8 cellular contexts compared by ENCODE assay signal in the genomic region with DNA sequence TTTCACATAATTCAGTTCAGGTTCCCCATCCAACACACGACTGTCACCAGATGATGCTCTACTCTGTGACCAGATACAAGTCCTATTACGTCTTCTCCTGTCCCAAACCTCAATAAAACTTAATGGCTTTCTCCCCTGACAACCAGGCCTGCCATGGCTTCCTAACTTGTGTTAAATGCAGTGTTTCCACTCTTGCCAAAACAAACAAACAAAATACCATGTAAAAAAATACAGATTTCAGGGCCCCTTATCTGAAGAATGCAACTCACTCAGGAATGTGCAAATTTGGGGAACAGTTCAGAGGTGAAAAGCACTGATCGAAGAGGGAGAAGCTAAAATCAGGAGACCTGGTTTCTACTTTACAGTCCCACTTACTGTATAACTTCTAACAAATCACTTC. TPM values are rescaled to one million over a fixed set of nuclear protein-coding genes. Genes with fewer than 3 reads are reported as not detected.
A peak's percentile ranks its signal among the peaks of the same experiment; 100 is the strongest.
DNase-seq lines count a peak whose midpoint lies in the region; ATAC-seq lines count a peak whose summit lies in the region.

No MANE protein-coding gene starts in this region.

- no peak for DNase-seq in activated CD4-positive, alpha-beta T cell treated with anti-CD3 and anti-CD28 coated beads for 36 hours
- no peak for DNase-seq in activated CD4-positive, alpha-beta T cell treated with anti-CD3 and anti-CD28 coated beads, Interleukin-2, amount 50 U/mL, for 1 hour
- DNase-seq in immature natural killer cell, result no peak
- DNase-seq in NOMO-1 treated with dmso at 0.1 percent for 144 hours (lab: John Stamatoyannopoulos, UW; ENCODE audit: unreplicated experiment), result no peak

- peak overlapping the region; percentile 89 for H3K4me3 Mint-ChIP-seq in activated CD4-positive, alpha-beta T cell treated with anti-CD3 and anti-CD28 coated beads for 36 hours
- H3K4me3 Mint-ChIP-seq in activated naive CD8-positive, alpha-beta T cell, result peak overlapping the region; percentile 95
- peak overlapping the region; percentile 94 to 97 (median 96) for H3K4me3 Mint-ChIP-seq in immature natural killer cell

- peaks cover 4% of the 10 kb centered on the region for H3K36me3 Mint-ChIP-seq in activated CD4-positive, alpha-beta T cell treated with anti-CD3 and anti-CD28 coated beads for 36 hours (ENCODE audit: low read depth)
- no peaks in the 10 kb centered on the region for H3K36me3 Mint-ChIP-seq in activated naive CD8-positive, alpha-beta T cell
- no peaks in the 10 kb centered on the region for H3K36me3 Mint-ChIP-seq in immature natural killer cell

- peaks cover 8% of the 10 kb centered on the region for H3K4me1 Mint-ChIP-seq in activated CD4-positive, alpha-beta T cell treated with anti-CD3 and anti-CD28 coated beads for 36 hours
- H3K4me1 Mint-ChIP-seq in activated naive CD8-positive, alpha-beta T cell (ENCODE audit: low read depth), result peaks cover 22% of the 10 kb centered on the region
- H3K4me1 Mint-ChIP-seq in immature natural killer cell, result peaks cover 25 to 26% of the 10 kb centered on the region in 2 donors

- CTCF ChIA-PET in activated CD4-positive, alpha-beta T cell treated with anti-CD3 and anti-CD28 coated beads for 36 hours (lab: Charles Lee), result no interaction called here

- peak overlapping the region; percentile 98 for H3K27ac Mint-ChIP-seq in activated CD4-positive, alpha-beta T cell treated with anti-CD3 and anti-CD28 coated beads for 36 hours
- H3K27ac Mint-ChIP-seq in activated naive CD8-positive, alpha-beta T cell, result peak overlapping the region; percentile 98
- H3K27ac Mint-ChIP-seq in immature natural killer cell, result peak overlapping the region; percentile 88 to 98 (median 96)

- POLR2A ChIA-PET in activated CD4-positive, alpha-beta T cell treated with anti-CD3 and anti-CD28 coated beads for 36 hours (lab: Charles Lee), result interaction anchor here (0.6 kb wide), 1 partner anchor 1213 kb away, joined by 3 read pairs; no protein-coding TSS in a partner anchor

- intact Hi-C loops in activated CD4-positive, alpha-beta T cell treated with anti-CD3 and anti-CD28 coated beads for 36 hours (cut with DNase I, micrococcal nuclease), result loop anchor here (1.0 to 5.0 kb wide), 6 partner anchors 530 to 1549 kb away; partner anchors contain the start of genes UAP1 (in 2 of the 2), HSD17B7 (in 1 of the 2), PBX1 (in 1 of the 2) and UHMK1 (in 1 of the 2)

- peak overlapping the region; percentile 78 for H3K27ac ChIP-seq in temporal lobe (ENCODE audit: low read depth, low read length)

- H3K27me3 Mint-ChIP-seq in activated CD4-positive, alpha-beta T cell treated with anti-CD3 and anti-CD28 coated beads for 36 hours, result no peaks in the 10 kb centered on the region
- H3K27me3 Mint-ChIP-seq in activated naive CD8-positive, alpha-beta T cell, result no peaks in the 10 kb centered on the region
- peaks cover 8 to 9% (median 9%) of the 10 kb centered on the region in 3 donors for H3K27me3 Mint-ChIP-seq in immature natural killer cell (ENCODE audit: low read depth in 3 of 3)

- H3K9me3 Mint-ChIP-seq in activated CD4-positive, alpha-beta T cell treated with anti-CD3 and anti-CD28 coated beads for 36 hours (ENCODE audit: low read depth), result no peaks in the 10 kb centered on the region
- no peaks in the 10 kb centered on the region for H3K9me3 Mint-ChIP-seq in activated naive CD8-positive, alpha-beta T cell (ENCODE audit: low read depth)
- H3K9me3 Mint-ChIP-seq in immature natural killer cell, result no peaks in the 10 kb centered on the region

- ATAC-seq in activated CD4-positive, alpha-beta T cell treated with anti-CD3 and anti-CD28 coated beads for 36 hours, result no peak
- ATAC-seq in HG02981 (IDR thresholded peaks at IDR 0.05; ENCODE audit: unreplicated experiment) (no peak), esophagus mucosa (no peak)

RNA-seq across cellular contexts. Expression of gene NUF2, which starts 0.9 kb away (rescaled TPM):
- total RNA-seq in activated CD4-positive, alpha-beta T cell treated with anti-CD3 and anti-CD28 coated beads for 36 hours, result 10 to 100 TPM; 57.6 to 58.4 TPM
- polyA plus RNA-seq in immature natural killer cell, result 1 to 10 TPM in 2 of 3 donors, not detected in 1; 1.1 to 3.4 TPM
- 4.4 TPM for total RNA-seq in temporal lobe
- 8.6 TPM for total RNA-seq in esophagus mucosa
